24 cellular contexts compared by ENCODE assay signal in genomic region chr11:68997124-68997994, GRCh38. TPM values are rescaled to one million over a fixed set of nuclear protein-coding genes. Genes with fewer than 3 reads are reported as not detected.
DNase-seq lines count a peak whose midpoint lies in the region; ATAC-seq and TF ChIP-seq lines count a peak whose summit lies in the region.
"Had no signal": no experiment of that assay in that cellular context is flagged by ENCODE, and none has a peak within 500 bp of the region (broad histone marks: within the 10 kb centered on the region; RNA-seq: fewer than 3 reads in every experiment).

No MANE protein-coding gene starts in this region.

- intact Hi-C loops in colonic mucosa (cut with DNase I) (no loop called here), upper lobe of right lung (cut with DNase I) (no loop called here)

- H3K9ac ChIP-seq in colonic mucosa (ENCODE audit: low read depth in 2 of 2, low read length in 2 of 2) (no peak overlapping the region), mesendoderm (ENCODE audit: low read length) (no peak overlapping the region)
- H3K9ac ChIP-seq: KMS-11 had no signal

- no peaks in the 10 kb centered on the region for H3K27me3 ChIP-seq in colonic mucosa
- peaks cover 15% of the 10 kb centered on the region for H3K27me3 ChIP-seq in osteoblast (ENCODE audit: insufficient read depth, low read length)
- H3K27me3 ChIP-seq in upper lobe of right lung: peaks cover 14% of the 10 kb centered on the region
- no peaks in the 10 kb centered on the region for H3K27me3 ChIP-seq in mesendoderm (ENCODE audit: insufficient read depth, low read length, poor library complexity)

- H3K27ac ChIP-seq in colonic mucosa: no peak overlapping the region
- no peak overlapping the region for H3K27ac ChIP-seq in osteoblast (ENCODE audit: low read depth, low read length)
- H3K27ac ChIP-seq in upper lobe of right lung: no peak overlapping the region
- H3K27ac ChIP-seq in mesendoderm (ENCODE audit: low read depth, low read length): no peak overlapping the region
- H3K27ac ChIP-seq: C4-2B, KMS-11, RWPE1 had no signal

- H3K23ac ChIP-seq in mesendoderm (ENCODE audit: low read length): no peak overlapping the region

- no peak overlapping the region for H3K4me2 ChIP-seq in osteoblast (ENCODE audit: insufficient read depth, low read length)
- H3K4me2 ChIP-seq in mesendoderm (ENCODE audit: low read length): no peak overlapping the region
- H3K4me2 ChIP-seq: KMS-11 had no signal

- peak; percentile 16 for DNase-seq in colonic mucosa
- DNase-seq in islet precursor cell: peak; percentile 40
- peak; percentile 51 for DNase-seq in osteoblast (ENCODE audit: insufficient read length, low spot score, missing footprints)
- DNase-seq in upper lobe of right lung: peak; percentile 45
- no peak for DNase-seq in DMS53 treated with DMSO at 0.1 percent for 48 hours (lab: John Stamatoyannopoulos, UW; ENCODE audit: unreplicated experiment)
- no peak for DNase-seq in mesendoderm
- DNase-seq in NCI-H2227 (lab: John Stamatoyannopoulos, UW; ENCODE audit: unreplicated experiment): no peak
- DNase-seq: activated CD4-positive, alpha-beta T cell treated with anti-CD3 and anti-CD28 coated beads for 1 hour; activated CD8-positive, alpha-beta T cell treated with anti-CD3 and anti-CD28 coated beads for 36 hours; MM.1S; NCI-H345; NCI-H748 treated with DMSO at 0.1 percent for 48 hours; stimulated activated CD4-positive, alpha-beta T cell treated with anti-CD3 and anti-CD28 coated beads, Interleukin-2, amount 100 ng/mL, for 24 hours; T-helper 17 cell had no signal

- no peak overlapping the region for H3K18ac ChIP-seq in mesendoderm (ENCODE audit: low read length)

- H3K4me3 ChIP-seq in colonic mucosa (no peak overlapping the region), osteoblast (ENCODE audit: insufficient read depth, low read length) (no peak overlapping the region), upper lobe of right lung (no peak overlapping the region), mesendoderm (ENCODE audit: low read length) (no peak overlapping the region)
- H3K4me3 ChIP-seq: dorsolateral prefrontal cortex, smooth muscle cell had no signal

- H2AK5ac ChIP-seq in mesendoderm (ENCODE audit: low read length): no peak overlapping the region

- no peaks in the 10 kb centered on the region for H4K20me1 ChIP-seq in osteoblast (ENCODE audit: insufficient read depth, low read length)

- WGBS in mesendoderm (ENCODE audit: extremely low coverage, insufficient coverage, low lambda C conversion rate): no CpG with 5 or more reads among the region's 19 CpGs

- H3K79me2 ChIP-seq in osteoblast (ENCODE audit: insufficient read depth, low read length) (no peaks in the 10 kb centered on the region), mesendoderm (ENCODE audit: control insufficient read depth, insufficient read depth, low read length) (no peaks in the 10 kb centered on the region)

- H4K8ac ChIP-seq in mesendoderm (ENCODE audit: low read depth, low read length): no peak overlapping the region

- TF ChIP-seq CTCF in colonic mucosa (IDR thresholded peaks at IDR 0.05): no peak
- no peak for TF ChIP-seq CTCF in osteoblast (IDR thresholded peaks at IDR 0.05; ENCODE audit: extremely low read depth, low read depth, low read length)
- TF ChIP-seq CTCF in upper lobe of right lung (IDR thresholded peaks at IDR 0.05): no peak

- H3K56ac ChIP-seq in mesendoderm (ENCODE audit: low read length): no peak overlapping the region

- H3K4ac ChIP-seq in mesendoderm (ENCODE audit: low read depth, low read length): no peak overlapping the region

- no peak overlapping the region for H4K5ac ChIP-seq in mesendoderm (ENCODE audit: low read length)

- H3K4me1 ChIP-seq in colonic mucosa (no peaks in the 10 kb centered on the region), osteoblast (ENCODE audit: insufficient read depth, low read length) (peaks cover 28% of the 10 kb centered on the region), upper lobe of right lung (peaks cover 9% of the 10 kb centered on the region), mesendoderm (ENCODE audit: control insufficient read depth, low read depth, low read length) (no peaks in the 10 kb centered on the region)

- H2BK15ac ChIP-seq in mesendoderm (replicated peaks; ENCODE audit: low read depth): no peak overlapping the region

- no peaks in the 10 kb centered on the region for H3K36me3 ChIP-seq in colonic mucosa
- no peaks in the 10 kb centered on the region for H3K36me3 ChIP-seq in osteoblast (ENCODE audit: insufficient read depth, low read length)
- H3K36me3 ChIP-seq in upper lobe of right lung: no peaks in the 10 kb centered on the region
- H3K36me3 ChIP-seq in mesendoderm (ENCODE audit: control insufficient read depth, insufficient read depth, low read length): no peaks in the 10 kb centered on the region

- no peak overlapping the region for H2AFZ ChIP-seq in osteoblast (ENCODE audit: low read length)

- H3K79me1 ChIP-seq in mesendoderm (ENCODE audit: low read length): no peaks in the 10 kb centered on the region

- no peak for ATAC-seq in upper lobe of right lung
- ATAC-seq: activated CD8-positive, alpha-beta T cell treated with anti-CD3 and anti-CD28 coated beads for 36 hours; HCT116; T-helper 17 cell had no signal

- no peak overlapping the region for H2BK5ac ChIP-seq in mesendoderm (ENCODE audit: low read length)

- no peak overlapping the region for H2BK120ac ChIP-seq in mesendoderm (ENCODE audit: low read depth, low read length)

- H3K9me3 ChIP-seq in colonic mucosa: no peaks in the 10 kb centered on the region
- H3K9me3 ChIP-seq in osteoblast (ENCODE audit: low read depth, low read length): no peaks in the 10 kb centered on the region
- H3K9me3 ChIP-seq in upper lobe of right lung: no peaks in the 10 kb centered on the region

RNA-seq across cellular contexts. Expression of gene MRGPRF, which starts 15.7 kb away (rescaled TPM):
- total RNA-seq in colonic mucosa: 10 to 100 TPM in 1 of 2 donors, 1 to 10 TPM in 1; 3.0 to 17.9 TPM
- 39.4 and 41.5 TPM in 2 replicates for total RNA-seq in osteoblast
- total RNA-seq in upper lobe of right lung: 13.2 TPM
- polyA plus RNA-seq in mesendoderm (2013, experiment 1 of 2): 9.4 TPM
- polyA plus RNA-seq in mesendoderm (2013, experiment 2 of 2): 10.2 TPM
- total RNA-seq: activated CD8-positive, alpha-beta T cell treated with anti-CD3 and anti-CD28 coated beads for 36 hours; myocyte; T-helper 17 cell had no signal

RNA-seq across cellular contexts. Expression of gene MRGPRD, which starts 16.6 kb away (rescaled TPM):
- total RNA-seq in colonic mucosa (not detected), osteoblast (not detected in 2 replicates), upper lobe of right lung (not detected)
- not detected for polyA plus RNA-seq in mesendoderm (2013, experiment 1 of 2)
- not detected for polyA plus RNA-seq in mesendoderm (2013, experiment 2 of 2)
- total RNA-seq: activated CD8-positive, alpha-beta T cell treated with anti-CD3 and anti-CD28 coated beads for 36 hours; dorsolateral prefrontal cortex; kidney epithelial cell; myocyte; renal cortical epithelial cell; smooth muscle cell; T-helper 17 cell; urinary bladder had no signal
- polyA plus RNA-seq: smooth muscle cell had no signal

RNA-seq across cellular contexts. Expression of gene TPCN2, which starts 51.4 kb away (rescaled TPM):
- total RNA-seq in colonic mucosa: 10 to 100 TPM; 14.5 to 21.1 TPM
- 14.1 and 17.4 TPM in 2 replicates for total RNA-seq in osteoblast
- 16.6 TPM for total RNA-seq in upper lobe of right lung
- 10.7 TPM for polyA plus RNA-seq in mesendoderm (2013, experiment 1 of 2)
- 11.4 TPM for polyA plus RNA-seq in mesendoderm (2013, experiment 2 of 2)

Comparison
In these comparisons a context has a peak if more than half of its experiments do, and no peak if none do; other contexts are left out.
1. DNase-seq: peak in colonic mucosa (single experiment), islet precursor cell (single experiment), osteoblast (single experiment) and upper lobe of right lung (single experiment); none in DMS53 treated with DMSO at 0.1 percent for 48 hours (single experiment), mesendoderm (single experiment) and NCI-H2227 (single experiment).